ENCODE assay signal across 10 cellular contexts in the genomic region with DNA sequence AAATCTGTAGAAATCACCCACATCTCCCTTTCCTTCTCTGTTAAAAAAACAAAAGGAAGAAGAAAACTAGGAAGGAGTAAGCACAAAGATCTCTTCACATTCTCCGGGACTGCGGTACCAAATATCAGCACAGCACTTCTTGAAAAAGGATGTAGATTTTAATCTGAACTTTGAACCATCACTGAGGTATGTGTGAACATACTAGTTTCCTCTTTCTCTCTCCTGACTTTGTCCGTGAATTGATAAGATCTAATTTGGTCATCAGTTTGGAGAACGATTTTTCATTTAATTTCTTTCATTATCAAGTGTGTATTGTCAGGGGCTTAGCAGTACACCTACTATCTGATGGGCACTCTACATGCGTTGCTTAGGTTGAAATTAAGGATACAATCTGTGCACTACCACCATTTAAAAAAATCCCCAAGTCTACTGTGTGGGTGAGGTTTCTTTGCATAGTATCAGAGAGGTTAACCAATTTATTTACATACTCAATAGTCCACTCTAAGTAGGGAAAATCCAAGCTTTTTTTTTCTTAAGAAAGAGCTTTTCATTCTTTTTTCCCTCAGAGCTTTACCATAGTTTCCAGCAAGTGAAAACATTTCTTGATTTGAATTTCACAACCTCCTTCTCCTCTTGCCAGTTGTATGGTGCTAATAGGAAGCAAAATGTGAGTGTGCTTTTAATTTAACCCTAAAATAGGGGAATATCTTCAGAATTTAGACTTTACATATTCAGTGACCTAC.
DNase-seq lines count a peak whose midpoint lies in the region; ATAC-seq lines count a peak whose summit lies in the region.
"Had no signal": no experiment of that assay in that cellular context is flagged by ENCODE, and none has a peak within 500 bp of the region (broad histone marks: within the 10 kb centered on the region; RNA-seq: fewer than 3 reads in every experiment).

No MANE protein-coding gene starts in this region.

- ATAC-seq in GM19023 (IDR thresholded peaks at IDR 0.05; ENCODE audit: unreplicated experiment): peak; percentile 86
- ATAC-seq in GM21619 (IDR thresholded peaks at IDR 0.05; ENCODE audit: unreplicated experiment): peak; percentile 80
- ATAC-seq in HG03378 (IDR thresholded peaks at IDR 0.05; ENCODE audit: unreplicated experiment): peak; percentile 86
- ATAC-seq in memory B cell (ENCODE audit: low read depth): peak; percentile 94
- ATAC-seq in Right ventricle myocardium inferior: no peak

- no peaks in the 10 kb centered on the region for H3K36me3 Mint-ChIP-seq in memory B cell

- H3K27ac Mint-ChIP-seq in memory B cell: peak overlapping the region; percentile 90

- DNase-seq in memory B cell (ENCODE audit: low spot score in 2 of 2): peak in 1 of 2 donors; percentile 18
- no peak for DNase-seq in Right ventricle myocardium inferior (ENCODE audit: missing footprints)
- no peak for DNase-seq in GM19240 (ENCODE audit: insufficient read length, low spot score)
- DNase-seq in DMS 273 treated with DMSO at 0.1 percent for 48 hours (lab: John Stamatoyannopoulos, UW): no peak
- DNase-seq in COLO829 (ENCODE audit: low spot score): no peak
- DNase-seq: foreskin fibroblast; stimulated activated CD4-positive, alpha-beta T cell treated with anti-CD3 and anti-CD28 coated beads, Interleukin-4, amount 100 ng/mL, for 24 hours had no signal

- peak overlapping the region; percentile 75 for H3K4me3 Mint-ChIP-seq in memory B cell

- no peaks in the 10 kb centered on the region for H3K27me3 Mint-ChIP-seq in memory B cell

- peaks cover 14% of the 10 kb centered on the region for H3K4me1 Mint-ChIP-seq in memory B cell

- intact Hi-C loops in Right ventricle myocardium inferior (cut with DNase I): no loop called here

- H3K9me3 Mint-ChIP-seq in memory B cell: no peaks in the 10 kb centered on the region
